In genomic region chr7:31069880-31070555, GRCh38 we compare ENCODE assay signal across 18 cellular contexts. TPM values are rescaled to one million over a fixed set of nuclear protein-coding genes. Genes with fewer than 3 reads are reported as not detected.
DNase-seq lines count a peak whose midpoint lies in the region; ATAC-seq and TF ChIP-seq lines count a peak whose summit lies in the region.
"Had no signal": no experiment of that assay in that cellular context is flagged by ENCODE, and none has a peak within 500 bp of the region (broad histone marks: within the 10 kb centered on the region; RNA-seq: fewer than 3 reads in every experiment).

No MANE protein-coding gene starts in this region.

- no peaks in the 10 kb centered on the region for H3K4me1 Mint-ChIP-seq in stimulated activated naive CD8-positive, alpha-beta T cell treated with anti-CD3 and anti-CD28 coated beads, Interleukin-15, amount 100 ng/mL, for 72 hours
- no peaks in the 10 kb centered on the region for H3K4me1 Mint-ChIP-seq in activated T-cell treated with anti-CD3 and anti-CD28 coated beads, Interleukin-2, amount 50 U/mL, for 4 hours (ENCODE audit: low read depth)
- H3K4me1 Mint-ChIP-seq: CD14-positive monocyte had no signal

- H3K27ac ChIP-seq in esophagus muscularis mucosa (replicated peaks in 1 of 4): peak overlapping the region in 3 of 4 donors; percentile 48 to 63 (median 53)
- H3K27ac ChIP-seq in neuronal stem cell (replicated peaks; ENCODE audit: low read length): no peak overlapping the region
- H3K27ac ChIP-seq in upper lobe of right lung: no peak overlapping the region
- no peak overlapping the region for H3K27ac ChIP-seq in colonic mucosa
- H3K27ac ChIP-seq: A549 had no signal

- no peak overlapping the region for H4K8ac ChIP-seq in neuronal stem cell (ENCODE audit: low read depth, low read length)

- H3K27me3 Mint-ChIP-seq in stimulated activated naive CD8-positive, alpha-beta T cell treated with anti-CD3 and anti-CD28 coated beads, Interleukin-15, amount 100 ng/mL, for 72 hours: peaks cover 9% of the 10 kb centered on the region
- no peaks in the 10 kb centered on the region for H3K27me3 Mint-ChIP-seq in activated T-cell treated with anti-CD3 and anti-CD28 coated beads, Interleukin-2, amount 50 U/mL, for 4 hours (ENCODE audit: low read depth)

- WGBS in esophagus muscularis mucosa: 64% methylated on average over 2 of the region's 4 CpGs
- no CpG with 5 or more reads among the region's 4 CpGs for WGBS in neuronal stem cell (ENCODE audit: extremely low coverage in 2 of 2, insufficient read length in 2 of 2, insufficient replicate concordance in 1 of 2), 2 donors

- no peak overlapping the region for H2BK120ac ChIP-seq in neuronal stem cell (ENCODE audit: low read depth, low read length)

- H2BK15ac ChIP-seq in neuronal stem cell (ENCODE audit: low read length): no peak overlapping the region

- no peak overlapping the region for H2BK5ac ChIP-seq in neuronal stem cell (ENCODE audit: low read length)

- no peak for TF ChIP-seq POLR2A in esophagus muscularis mucosa (IDR thresholded peaks at IDR 0.05; ENCODE audit: low read depth)

- H3K18ac ChIP-seq in neuronal stem cell (ENCODE audit: low read length): peak overlapping the region; percentile 15

- no peaks in the 10 kb centered on the region for H3K36me3 ChIP-seq in esophagus muscularis mucosa
- H3K36me3 ChIP-seq in neuronal stem cell (replicated peaks in 1 of 2; ENCODE audit: control insufficient read depth in 2 of 2, insufficient read depth in 2 of 2, low read length in 2 of 2): no peaks in the 10 kb centered on the region
- H3K36me3 ChIP-seq in upper lobe of right lung: no peaks in the 10 kb centered on the region
- H3K36me3 ChIP-seq in colonic mucosa: no peaks in the 10 kb centered on the region
- H3K36me3 ChIP-seq: BE2C had no signal

- DNase-seq in stimulated activated naive CD8-positive, alpha-beta T cell treated with anti-CD3 and anti-CD28 coated beads, Interleukin-15, amount 100 ng/mL, for 72 hours: no peak
- no peak for DNase-seq in stimulated activated naive CD8-positive, alpha-beta T cell treated with anti-CD3 and anti-CD28 coated beads, Interleukin-15, Interleukin-2, amounts not matched to agents 100 U/mL and 50 U/mL, for 24 hours
- DNase-seq in esophagus muscularis mucosa (ENCODE audit: extremely low spot score): no peak
- DNase-seq in neuronal stem cell (ENCODE audit: low spot score): no peak
- peak; percentile 37 for DNase-seq in upper lobe of right lung
- DNase-seq in colonic mucosa: no peak
- DNase-seq in activated T-cell treated with anti-CD3 and anti-CD28 coated beads, Interleukin-2, amount 50 U/mL, for 4 hours: no peak
- DNase-seq in HT-29 (ENCODE audit: low spot score): no peak
- DNase-seq: BE2C; CD8-positive, alpha-beta T cell; COR-L47; DMS153; EL; H7 had no signal

- no peak overlapping the region for H3K27ac Mint-ChIP-seq in stimulated activated naive CD8-positive, alpha-beta T cell treated with anti-CD3 and anti-CD28 coated beads, Interleukin-15, amount 100 ng/mL, for 72 hours
- H3K27ac Mint-ChIP-seq: CD14-positive monocyte; CD8-positive, alpha-beta T cell; GM23338 had no signal

- H3K23ac ChIP-seq in neuronal stem cell (ENCODE audit: low read depth, low read length, poor library complexity): no peak overlapping the region

- H3K9me3 Mint-ChIP-seq in stimulated activated naive CD8-positive, alpha-beta T cell treated with anti-CD3 and anti-CD28 coated beads, Interleukin-15, amount 100 ng/mL, for 72 hours: no peaks in the 10 kb centered on the region
- H3K9me3 Mint-ChIP-seq in activated T-cell treated with anti-CD3 and anti-CD28 coated beads, Interleukin-2, amount 50 U/mL, for 4 hours: no peaks in the 10 kb centered on the region
- H3K9me3 Mint-ChIP-seq: CD8-positive, alpha-beta T cell; GM23338 had no signal

- no peak overlapping the region for H2BK12ac ChIP-seq in neuronal stem cell (ENCODE audit: low read length)

- H4K91ac ChIP-seq in neuronal stem cell (ENCODE audit: low read depth, low read length, poor library complexity): no peak overlapping the region

- H3K14ac ChIP-seq in neuronal stem cell (ENCODE audit: low read length): no peak overlapping the region

- intact Hi-C loops in esophagus muscularis mucosa (cut with DNase I) (no loop called here), upper lobe of right lung (cut with DNase I) (no loop called here), colonic mucosa (cut with DNase I) (no loop called here)

- H3K79me1 ChIP-seq in neuronal stem cell (ENCODE audit: low read depth, low read length): no peaks in the 10 kb centered on the region

- H3K4me1 ChIP-seq in esophagus muscularis mucosa: peaks cover 0 to 10% (median 6%) of the 10 kb centered on the region in 4 donors
- H3K4me1 ChIP-seq in neuronal stem cell (ENCODE audit: control insufficient read depth in 2 of 2, insufficient read depth in 1 of 2, low read depth in 1 of 2, low read length in 2 of 2): peaks cover 0 to 10% of the 10 kb centered on the region in 2 donors
- H3K4me1 ChIP-seq in upper lobe of right lung: no peaks in the 10 kb centered on the region
- no peaks in the 10 kb centered on the region for H3K4me1 ChIP-seq in colonic mucosa
- H3K4me1 ChIP-seq: A549, BE2C had no signal

- H2AFZ ChIP-seq in neuronal stem cell (ENCODE audit: low read length): no peak overlapping the region
- H2AFZ ChIP-seq: GM23338 had no signal

- no peak overlapping the region for H3K4ac ChIP-seq in neuronal stem cell (ENCODE audit: low read length)

- H3K4me2 ChIP-seq in neuronal stem cell (ENCODE audit: insufficient read depth, low read length, poor library complexity, severe bottlenecking): no peak overlapping the region
- H3K4me2 ChIP-seq: A549, GM23338 had no signal

- H3K4me3 ChIP-seq in esophagus muscularis mucosa: no peak overlapping the region
- H3K4me3 ChIP-seq in neuronal stem cell (ENCODE audit: low read length in 2 of 2): no peak overlapping the region
- no peak overlapping the region for H3K4me3 ChIP-seq in upper lobe of right lung
- no peak overlapping the region for H3K4me3 ChIP-seq in colonic mucosa
- H3K4me3 ChIP-seq: A549, GM23338 had no signal

- no peaks in the 10 kb centered on the region for H3K36me3 Mint-ChIP-seq in activated T-cell treated with anti-CD3 and anti-CD28 coated beads, Interleukin-2, amount 50 U/mL, for 4 hours (ENCODE audit: insufficient read depth)
- H3K36me3 Mint-ChIP-seq: CD14-positive monocyte; CD8-positive, alpha-beta T cell had no signal

- no peak for TF ChIP-seq EP300 in esophagus muscularis mucosa (IDR thresholded peaks at IDR 0.05)

- no peak overlapping the region for H3K9ac ChIP-seq in neuronal stem cell (ENCODE audit: low read depth, low read length, poor library complexity)
- no peak overlapping the region for H3K9ac ChIP-seq in colonic mucosa (ENCODE audit: low read depth in 2 of 2, low read length in 2 of 2)

- peak; percentile 4 for ATAC-seq in stimulated activated naive CD8-positive, alpha-beta T cell treated with anti-CD3 and anti-CD28 coated beads, Interleukin-15, amount 100 ng/mL, for 72 hours
- no peak for ATAC-seq in stimulated activated naive CD8-positive, alpha-beta T cell treated with anti-CD3 and anti-CD28 coated beads, Interleukin-15, Interleukin-2, amounts not matched to agents 100 U/mL and 50 U/mL, for 24 hours
- no peak for ATAC-seq in upper lobe of right lung
- no peak for ATAC-seq in activated T-cell treated with anti-CD3 and anti-CD28 coated beads, Interleukin-2, amount 50 U/mL, for 4 hours
- ATAC-seq: A549; CD8-positive, alpha-beta T cell; GM23338 had no signal

- H3K9me3 ChIP-seq in esophagus muscularis mucosa: no peaks in the 10 kb centered on the region
- peaks cover 0 to 3% of the 10 kb centered on the region in 2 donors for H3K9me3 ChIP-seq in neuronal stem cell (replicated peaks in 1 of 2; ENCODE audit: control insufficient read depth in 2 of 2, insufficient read depth in 1 of 2, low read depth in 1 of 2, low read length in 2 of 2)
- no peaks in the 10 kb centered on the region for H3K9me3 ChIP-seq in upper lobe of right lung
- H3K9me3 ChIP-seq in colonic mucosa: no peaks in the 10 kb centered on the region
- H3K9me3 ChIP-seq: A549, BE2C had no signal

- no peak overlapping the region for H3K4me3 Mint-ChIP-seq in stimulated activated naive CD8-positive, alpha-beta T cell treated with anti-CD3 and anti-CD28 coated beads, Interleukin-15, amount 100 ng/mL, for 72 hours
- no peak overlapping the region for H3K4me3 Mint-ChIP-seq in activated T-cell treated with anti-CD3 and anti-CD28 coated beads, Interleukin-2, amount 50 U/mL, for 4 hours
- H3K4me3 Mint-ChIP-seq: CD14-positive monocyte; CD8-positive, alpha-beta T cell; GM23338 had no signal

- peak overlapping the region; percentile 42 for H2AK5ac ChIP-seq in neuronal stem cell (ENCODE audit: low read depth, low read length)

- no peak for TF ChIP-seq CTCF in esophagus muscularis mucosa (IDR thresholded peaks at IDR 0.05)
- no peak for TF ChIP-seq CTCF in upper lobe of right lung (IDR thresholded peaks at IDR 0.05)
- no peak for TF ChIP-seq CTCF in colonic mucosa (IDR thresholded peaks at IDR 0.05)

- H3K27me3 ChIP-seq in esophagus muscularis mucosa (no peaks in the 10 kb centered on the region), neuronal stem cell (ENCODE audit: control insufficient read depth in 3 of 3, insufficient read depth in 3 of 3, low read depth in 1 of 3, low read length in 3 of 3) (no peaks in the 10 kb centered on the region), upper lobe of right lung (no peaks in the 10 kb centered on the region), colonic mucosa (no peaks in the 10 kb centered on the region)
- H3K27me3 ChIP-seq: BE2C had no signal

RNA-seq across cellular contexts. Expression of gene ADCYAP1R1, which starts 17.9 kb away (rescaled TPM):
- total RNA-seq in esophagus muscularis mucosa: 10 to 100 TPM; 10.2 to 35.3 (median 25.7) TPM
- 4.0 TPM for polyA plus RNA-seq in neuronal stem cell (2013, experiment 1 of 2)
- polyA plus RNA-seq in neuronal stem cell (2013, experiment 2 of 2): 3.9 TPM
- 1.8 TPM for total RNA-seq in upper lobe of right lung
- under 1 TPM; 0.37 to 0.90 TPM for total RNA-seq in colonic mucosa
- not detected for total RNA-seq in activated T-cell treated with anti-CD3 and anti-CD28 coated beads, Interleukin-2, amount 50 U/mL, for 4 hours
- not detected in 2 replicates for total RNA-seq in HT-29 (2014; rRNA removed; shearing (Covaris generic))
- total RNA-seq: CD8-positive, alpha-beta T cell had no signal
- polyA plus RNA-seq: AG04450, CD14-positive monocyte had no signal

Comparison
In these comparisons a context has a peak if more than half of its experiments do, and no peak if none do; other contexts are left out.
1. H3K27ac ChIP-seq: peak in esophagus muscularis mucosa (3 of 4); none in neuronal stem cell (single experiment), upper lobe of right lung (single experiment) and colonic mucosa (single experiment).